Comparison of ENCODE assay signal across 1 cellular context in genomic region chr5:154097031-154097430, GRCh38.
TF ChIP-seq lines count a peak whose summit lies in the region.

No MANE protein-coding gene starts in this region.

TF ChIP-seq in H1, 55 proteins besides CTCF, POLR2A, EP300 and RAD21:
- no peak for TF ChIP-seq BCL11A (IDR thresholded peaks at IDR 0.05; ENCODE audit: low read depth in 2 of 2, low read length in 2 of 2)
- TF ChIP-seq SIN3A (conservative IDR thresholded peaks at IDR 0.05 in 1 of 2, IDR thresholded peaks at IDR 0.05 in 1 of 2; ENCODE audit: low read depth in 1 of 2, low read length in 2 of 2) = peak; percentile 71 to 72; a peak in 2 of 4 replicates
